In the genomic region with DNA sequence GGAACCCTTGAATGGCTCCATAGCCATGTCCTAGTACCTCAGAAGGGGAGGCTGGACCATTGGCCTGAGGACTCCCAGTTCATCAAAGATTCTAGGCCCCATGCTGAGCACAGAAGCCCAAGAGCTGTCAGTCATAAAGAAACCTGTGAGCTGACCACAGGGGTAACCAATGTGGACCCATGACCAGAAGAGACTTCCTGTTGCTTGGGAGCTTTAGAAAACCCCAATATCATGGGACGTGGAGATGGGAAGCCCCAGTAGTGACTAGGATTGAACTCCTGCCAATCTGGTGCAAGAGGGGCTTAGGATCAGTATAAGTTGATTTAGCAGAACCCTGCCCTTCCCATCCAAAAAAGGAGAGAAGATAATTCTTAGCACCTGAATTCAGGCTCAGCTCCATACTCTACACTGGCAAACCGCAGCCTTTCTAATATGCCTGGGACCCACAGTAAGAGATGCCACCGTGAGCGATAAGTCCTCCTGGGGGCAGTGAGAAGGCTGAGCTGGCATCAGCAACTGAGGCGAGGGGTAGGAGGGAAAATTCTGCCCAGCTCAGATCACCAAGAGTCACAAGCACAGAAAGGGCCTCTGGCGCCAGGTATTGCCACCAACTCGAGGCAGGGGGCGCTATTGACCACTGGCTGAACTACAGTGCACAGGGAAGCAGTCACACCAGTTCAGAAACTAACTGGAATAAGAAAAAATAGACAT, we compare ENCODE assay signal across 1 cellular context.
TF ChIP-seq lines count a peak whose summit lies in the region.

No MANE protein-coding gene starts in this region.

TF ChIP-seq in GM12878, 131 proteins besides CTCF, POLR2A, EP300 and RAD21 (continued from another document):
- TF ChIP-seq, protein P1, sequence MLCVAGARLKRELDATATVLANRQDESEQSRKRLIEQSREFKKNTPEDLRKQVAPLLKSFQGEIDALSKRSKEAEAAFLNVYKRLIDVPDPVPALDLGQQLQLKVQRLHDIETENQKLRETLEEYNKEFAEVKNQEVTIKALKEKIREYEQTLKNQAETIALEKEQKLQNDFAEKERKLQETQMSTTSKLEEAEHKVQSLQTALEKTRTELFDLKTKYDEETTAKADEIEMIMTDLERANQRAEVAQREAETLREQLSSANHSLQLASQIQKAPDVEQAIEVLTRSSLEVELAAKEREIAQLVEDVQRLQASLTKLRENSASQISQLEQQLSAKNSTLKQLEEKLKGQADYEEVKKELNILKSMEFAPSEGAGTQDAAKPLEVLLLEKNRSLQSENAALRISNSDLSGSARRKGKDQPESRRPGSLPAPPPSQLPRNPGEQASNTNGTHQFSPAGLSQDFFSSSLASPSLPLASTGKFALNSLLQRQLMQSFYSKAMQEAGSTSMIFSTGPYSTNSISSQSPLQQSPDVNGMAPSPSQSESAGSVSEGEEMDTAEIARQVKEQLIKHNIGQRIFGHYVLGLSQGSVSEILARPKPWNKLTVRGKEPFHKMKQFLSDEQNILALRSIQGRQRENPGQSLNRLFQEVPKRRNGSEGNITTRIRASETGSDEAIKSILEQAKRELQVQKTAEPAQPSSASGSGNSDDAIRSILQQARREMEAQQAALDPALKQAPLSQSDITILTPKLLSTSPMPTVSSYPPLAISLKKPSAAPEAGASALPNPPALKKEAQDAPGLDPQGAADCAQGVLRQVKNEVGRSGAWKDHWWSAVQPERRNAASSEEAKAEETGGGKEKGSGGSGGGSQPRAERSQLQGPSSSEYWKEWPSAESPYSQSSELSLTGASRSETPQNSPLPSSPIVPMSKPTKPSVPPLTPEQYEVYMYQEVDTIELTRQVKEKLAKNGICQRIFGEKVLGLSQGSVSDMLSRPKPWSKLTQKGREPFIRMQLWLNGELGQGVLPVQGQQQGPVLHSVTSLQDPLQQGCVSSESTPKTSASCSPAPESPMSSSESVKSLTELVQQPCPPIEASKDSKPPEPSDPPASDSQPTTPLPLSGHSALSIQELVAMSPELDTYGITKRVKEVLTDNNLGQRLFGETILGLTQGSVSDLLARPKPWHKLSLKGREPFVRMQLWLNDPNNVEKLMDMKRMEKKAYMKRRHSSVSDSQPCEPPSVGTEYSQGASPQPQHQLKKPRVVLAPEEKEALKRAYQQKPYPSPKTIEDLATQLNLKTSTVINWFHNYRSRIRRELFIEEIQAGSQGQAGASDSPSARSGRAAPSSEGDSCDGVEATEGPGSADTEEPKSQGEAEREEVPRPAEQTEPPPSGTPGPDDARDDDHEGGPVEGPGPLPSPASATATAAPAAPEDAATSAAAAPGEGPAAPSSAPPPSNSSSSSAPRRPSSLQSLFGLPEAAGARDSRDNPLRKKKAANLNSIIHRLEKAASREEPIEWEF (IDR thresholded peaks at IDR 0.05; ENCODE audit: insufficient replicate concordance, low read depth, low read length) = no peak
- TF ChIP-seq, protein P2, sequence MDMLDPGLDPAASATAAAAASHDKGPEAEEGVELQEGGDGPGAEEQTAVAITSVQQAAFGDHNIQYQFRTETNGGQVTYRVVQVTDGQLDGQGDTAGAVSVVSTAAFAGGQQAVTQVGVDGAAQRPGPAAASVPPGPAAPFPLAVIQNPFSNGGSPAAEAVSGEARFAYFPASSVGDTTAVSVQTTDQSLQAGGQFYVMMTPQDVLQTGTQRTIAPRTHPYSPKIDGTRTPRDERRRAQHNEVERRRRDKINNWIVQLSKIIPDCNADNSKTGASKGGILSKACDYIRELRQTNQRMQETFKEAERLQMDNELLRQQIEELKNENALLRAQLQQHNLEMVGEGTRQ (IDR thresholded peaks at IDR 0.05; ENCODE audit: borderline replicate concordance, low read depth, low read length) = no peak
- TF ChIP-seq, protein P3, sequence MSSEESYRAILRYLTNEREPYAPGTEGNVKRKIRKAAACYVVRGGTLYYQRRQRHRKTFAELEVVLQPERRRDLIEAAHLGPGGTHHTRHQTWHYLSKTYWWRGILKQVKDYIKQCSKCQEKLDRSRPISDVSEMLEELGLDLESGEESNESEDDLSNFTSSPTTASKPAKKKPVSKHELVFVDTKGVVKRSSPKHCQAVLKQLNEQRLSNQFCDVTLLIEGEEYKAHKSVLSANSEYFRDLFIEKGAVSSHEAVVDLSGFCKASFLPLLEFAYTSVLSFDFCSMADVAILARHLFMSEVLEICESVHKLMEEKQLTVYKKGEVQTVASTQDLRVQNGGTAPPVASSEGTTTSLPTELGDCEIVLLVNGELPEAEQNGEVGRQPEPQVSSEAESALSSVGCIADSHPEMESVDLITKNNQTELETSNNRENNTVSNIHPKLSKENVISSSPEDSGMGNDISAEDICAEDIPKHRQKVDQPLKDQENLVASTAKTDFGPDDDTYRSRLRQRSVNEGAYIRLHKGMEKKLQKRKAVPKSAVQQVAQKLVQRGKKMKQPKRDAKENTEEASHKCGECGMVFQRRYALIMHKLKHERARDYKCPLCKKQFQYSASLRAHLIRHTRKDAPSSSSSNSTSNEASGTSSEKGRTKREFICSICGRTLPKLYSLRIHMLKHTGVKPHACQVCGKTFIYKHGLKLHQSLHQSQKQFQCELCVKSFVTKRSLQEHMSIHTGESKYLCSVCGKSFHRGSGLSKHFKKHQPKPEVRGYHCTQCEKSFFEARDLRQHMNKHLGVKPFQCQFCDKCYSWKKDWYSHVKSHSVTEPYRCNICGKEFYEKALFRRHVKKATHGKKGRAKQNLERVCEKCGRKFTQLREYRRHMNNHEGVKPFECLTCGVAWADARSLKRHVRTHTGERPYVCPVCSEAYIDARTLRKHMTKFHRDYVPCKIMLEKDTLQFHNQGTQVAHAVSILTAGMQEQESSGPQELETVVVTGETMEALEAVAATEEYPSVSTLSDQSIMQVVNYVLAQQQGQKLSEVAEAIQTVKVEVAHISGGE (CRISPR knock-in tag; IDR thresholded peaks at IDR 0.05) = no peak
- TF ChIP-seq WRNIP1 (IDR thresholded peaks at IDR 0.05; ENCODE audit: borderline replicate concordance, low read depth, low read length) = no peak
